Comparison of ENCODE assay signal across 31 cellular contexts in the genomic region with DNA sequence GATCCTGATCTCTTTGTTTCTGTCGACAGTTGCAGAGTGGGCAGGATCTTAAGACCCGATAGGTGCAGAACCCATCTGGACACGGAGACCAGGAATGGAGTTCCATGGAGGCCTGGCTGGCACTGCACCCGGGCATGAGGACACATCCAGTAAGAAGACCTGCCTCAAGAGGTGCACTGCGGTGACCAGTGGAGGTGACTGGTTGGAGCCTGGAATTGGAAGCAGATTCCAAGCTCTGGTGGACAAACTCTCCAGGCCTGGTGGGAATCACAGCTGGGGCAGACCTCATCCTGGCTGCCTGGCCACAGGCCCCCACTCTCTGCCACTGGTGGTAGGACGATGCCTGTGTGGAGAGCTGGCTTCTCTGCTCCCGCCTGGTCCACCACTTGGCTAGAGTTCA. TPM values are rescaled to one million over a fixed set of nuclear protein-coding genes. Genes with fewer than 3 reads are reported as not detected.
A peak's percentile ranks its signal among the peaks of the same experiment; 100 is the strongest.
DNase-seq lines count a peak whose midpoint lies in the region; ATAC-seq, FAIRE-seq and TF ChIP-seq lines count a peak whose summit lies in the region.
"Had no signal": no experiment of that assay in that cellular context is flagged by ENCODE, and none has a peak within 500 bp of the region (broad histone marks: within the 10 kb centered on the region; RNA-seq: fewer than 3 reads in every experiment).

No MANE protein-coding gene starts in this region.

- H3K4me3 ChIP-seq in K562 = no peak overlapping the region
- H3K4me3 ChIP-seq in parathyroid adenoma (ENCODE audit: low read depth, low read length) = no peak overlapping the region
- H3K4me3 ChIP-seq: adrenal gland, body of pancreas, esophagus muscularis mucosa, SJSA1, uterus had no signal

- no peak overlapping the region for H2AFZ ChIP-seq in K562 (ENCODE audit: low read depth, low read length)
- no peak overlapping the region for H2AFZ ChIP-seq in parathyroid adenoma

- peaks cover 20 to 23% of the 10 kb centered on the region in 2 donors for H3K4me1 Mint-ChIP-seq in natural killer cell treated with Interleukin-12 subunit alpha and Interleukin-12 subunit beta and Interleukin-15 and Interleukin-18, amount 100 ng/mL, for 72 hours (ENCODE audit: low read depth in 2 of 2)
- peaks cover 25 to 27% of the 10 kb centered on the region in 2 donors for H3K4me1 Mint-ChIP-seq in natural killer cell
- peaks cover 23% of the 10 kb centered on the region for H3K4me1 Mint-ChIP-seq in activated CD4-positive, alpha-beta memory T cell treated with anti-CD3 and anti-CD28 coated beads, Interleukin-2, amount 10 ng/mL, durations not matched to agents 7 days and 5 days

- no peaks in the 10 kb centered on the region for H4K20me1 ChIP-seq in K562 (replicated peaks; ENCODE audit: control insufficient read depth, insufficient read depth, low read length)

- H3K9me3 ChIP-seq in K562 (replicated peaks; ENCODE audit: control insufficient read depth, insufficient read depth, low read depth, low read length) (no peaks in the 10 kb centered on the region), parathyroid adenoma (ENCODE audit: control insufficient read depth, low read length) (no peaks in the 10 kb centered on the region)
- H3K9me3 ChIP-seq: adrenal gland, body of pancreas, esophagus muscularis mucosa, SJSA1, uterus had no signal

- DNase-seq in natural killer cell treated with Interleukin-12 subunit alpha and Interleukin-12 subunit beta and Interleukin-15 and Interleukin-18, amount 100 ng/mL, for 72 hours (ENCODE audit: low spot score) = peak; percentile 53
- DNase-seq in natural killer cell (no peak), K562 (ENCODE audit: extremely low read depth in 1 of 4, low spot score in 3 of 4) (no peak), anterior cingulate cortex (lab: John Stamatoyannopoulos, UW) (no peak)
- DNase-seq in activated CD4-positive, alpha-beta memory T cell treated with anti-CD3 and anti-CD28 coated beads, Interleukin-2, amount 10 ng/mL, durations not matched to agents 7 days and 5 days = no peak
- DNase-seq: activated CD4-positive, alpha-beta T cell treated with anti-CD3 and anti-CD28 coated beads, Interleukin-2, amount 10 ng/mL, durations not matched to agents 7 days and 5 days; activated CD8-positive, alpha-beta memory T cell treated with anti-CD3 and anti-CD28 coated beads, Interleukin-2, amount 10 ng/mL, durations not matched to agents 7 days and 5 days; activated naive CD4-positive, alpha-beta T cell treated with Interleukin-2 at 50 U/mL for 16 hours; activated T-cell treated with anti-CD3 and anti-CD28 coated beads, Interleukin-2, amount 50 U/mL, for 4 hours; body of pancreas; COR-L47; foreskin fibroblast; GDM1; islet precursor cell; NCI-H1092 treated with DMSO at 0.1 percent for 48 hours; NCI-H187; NCI-H446 treated with DMSO at 0.1 percent for 48 hours; NCI-H82; stimulated activated naive CD4-positive, alpha-beta T cell treated with Interleukin-2 at 50 U/mL for 16 hours; T1000; uterus; WERI-Rb-1 had no signal

- H3K36me3 ChIP-seq in K562 (ENCODE audit: control insufficient read depth, insufficient read depth, low read length) (peaks cover 13% of the 10 kb centered on the region; the same call in 1 of the 3 replicates), parathyroid adenoma (ENCODE audit: control insufficient read depth, insufficient read depth, low read length) (no peaks in the 10 kb centered on the region)
- H3K36me3 ChIP-seq: adrenal gland, SJSA1, uterus had no signal

- intact Hi-C loops in natural killer cell (cut with micrococcal nuclease) = no loop called here
- intact Hi-C loops in K562 (cut with micrococcal nuclease) = no loop called here

- H3K27ac Mint-ChIP-seq in natural killer cell treated with Interleukin-12 subunit alpha and Interleukin-12 subunit beta and Interleukin-15 and Interleukin-18, amount 100 ng/mL, for 72 hours = peak overlapping the region in 1 of 2 donors; percentile 56
- H3K27ac Mint-ChIP-seq in natural killer cell = no peak overlapping the region
- no peak overlapping the region for H3K27ac Mint-ChIP-seq in activated CD4-positive, alpha-beta memory T cell treated with anti-CD3 and anti-CD28 coated beads, Interleukin-2, amount 10 ng/mL, durations not matched to agents 7 days and 5 days

- H3K4me3 Mint-ChIP-seq in natural killer cell treated with Interleukin-12 subunit alpha and Interleukin-12 subunit beta and Interleukin-15 and Interleukin-18, amount 100 ng/mL, for 72 hours = no peak overlapping the region
- no peak overlapping the region for H3K4me3 Mint-ChIP-seq in natural killer cell
- H3K4me3 Mint-ChIP-seq in activated CD4-positive, alpha-beta memory T cell treated with anti-CD3 and anti-CD28 coated beads, Interleukin-2, amount 10 ng/mL, durations not matched to agents 7 days and 5 days = no peak overlapping the region
- H3K4me3 Mint-ChIP-seq: activated CD4-positive, alpha-beta T cell treated with anti-CD3 and anti-CD28 coated beads, Interleukin-2, amount 10 ng/mL, durations not matched to agents 7 days and 5 days; activated CD8-positive, alpha-beta memory T cell treated with anti-CD3 and anti-CD28 coated beads, Interleukin-2, amount 10 ng/mL, durations not matched to agents 7 days and 5 days; activated T-cell treated with anti-CD3 and anti-CD28 coated beads, Interleukin-2, amount 50 U/mL, for 4 hours; mesothelial cell of epicardium had no signal

- no TSS peak for BruUV-seq in K562 (replicated peaks; lab: Mats Ljungman, UMichigan)

- ATAC-seq in natural killer cell treated with Interleukin-12 subunit alpha and Interleukin-12 subunit beta and Interleukin-15 and Interleukin-18, amount 100 ng/mL, for 72 hours = no peak
- no peak for ATAC-seq in natural killer cell
- no peak for ATAC-seq in K562
- ATAC-seq in HG02852 (IDR thresholded peaks at IDR 0.05; ENCODE audit: unreplicated experiment) = no peak
- ATAC-seq: activated CD8-positive, alpha-beta memory T cell treated with anti-CD3 and anti-CD28 coated beads, Interleukin-2, amount 10 ng/mL, durations not matched to agents 7 days and 5 days; activated T-cell treated with anti-CD3 and anti-CD28 coated beads, Interleukin-2, amount 50 U/mL, for 4 hours; body of pancreas had no signal

- H3K4me1 ChIP-seq in K562 (replicated peaks in 1 of 2; ENCODE audit: control insufficient read depth in 2 of 2, insufficient read depth in 2 of 2, low read length in 2 of 2) (peaks cover 15 to 45% of the 10 kb centered on the region in 2 experiments), parathyroid adenoma (peaks cover 31% of the 10 kb centered on the region)

- POLR2A ChIA-PET in K562 (lab: Yijun Ruan, JAX) = interaction anchor here (0.6 to 1.0 kb wide), 4 partner anchors 14 to 1109 kb away, joined by 3 to 4 read pairs (median 3); no protein-coding TSS in a partner anchor
- POLR2A ChIA-PET in activated CD4-positive, alpha-beta memory T cell treated with anti-CD3 and anti-CD28 coated beads, Interleukin-2, amount 10 ng/mL, durations not matched to agents 7 days and 5 days (lab: Charles Lee) = no interaction called here

- in situ Hi-C loops in K562 (cut with MboI) = no loop called here

- no peaks in the 10 kb centered on the region for H3K27me3 ChIP-seq in K562 (ENCODE audit: control insufficient read depth in 2 of 2, insufficient read depth in 2 of 2, low read length in 2 of 2)
- H3K27me3 ChIP-seq in parathyroid adenoma (ENCODE audit: control insufficient read depth, insufficient read depth, low read length) = no peaks in the 10 kb centered on the region
- H3K27me3 ChIP-seq: adrenal gland, body of pancreas, esophagus muscularis mucosa, SJSA1, uterus had no signal

- H3K4me2 ChIP-seq in K562 (ENCODE audit: insufficient read depth, low read length) = no peak overlapping the region
- H3K4me2 ChIP-seq in parathyroid adenoma (ENCODE audit: low read length) = no peak overlapping the region

- TF ChIP-seq POLR2A in K562 (conservative IDR thresholded peaks at IDR 0.05) = no peak

- FAIRE-seq in K562 (lab: Jason Lieb, UNC) = no peak
- FAIRE-seq: endometrium had no signal

- H3K9ac ChIP-seq in K562 (ENCODE audit: insufficient read depth in 1 of 2, low read depth in 2 of 2, low read length in 2 of 2) (peak overlapping the region in 1 of 2 experiments; percentile 72; a peak in 2 of 4 replicates), parathyroid adenoma (no peak overlapping the region)

- WGBS in K562 (ENCODE audit: insufficient coverage, low coverage, missing lambda C conversion rate) = 68% methylated on average over 7 of the region's 7 CpGs

- TF ChIP-seq CTCF in natural killer cell (IDR thresholded peaks at IDR 0.05) (no peak), K562 (IDR thresholded peaks at IDR 0.05 in 2 of 3, conservative IDR thresholded peaks at IDR 0.05 in 1 of 3; ENCODE audit: insufficient read depth in 2 of 3, low read depth in 1 of 3, low read length in 3 of 3) (no peak), parathyroid adenoma (IDR thresholded peaks at IDR 0.05) (no peak)

- CTCF ChIA-PET in K562 (lab: Yijun Ruan, JAX; ENCODE audit: low intra/inter-chr PET ratio) = no interaction called here
- CTCF ChIA-PET in activated CD4-positive, alpha-beta memory T cell treated with anti-CD3 and anti-CD28 coated beads, Interleukin-2, amount 10 ng/mL, durations not matched to agents 7 days and 5 days (lab: Charles Lee) = interaction anchor here (1.5 kb wide), 2 partner anchors 41 to 54 kb away, joined by 3 to 5 read pairs; no protein-coding TSS in a partner anchor

- no peak for TF ChIP-seq RAD21 in K562 (CRISPR knock-in tag; conservative IDR thresholded peaks at IDR 0.05 in 1 of 2, IDR thresholded peaks at IDR 0.05 in 1 of 2)

- no peaks in the 10 kb centered on the region for H3K9me1 ChIP-seq in K562 (ENCODE audit: control insufficient read depth, insufficient read depth, low read length)

- H3K9me3 Mint-ChIP-seq in natural killer cell treated with Interleukin-12 subunit alpha and Interleukin-12 subunit beta and Interleukin-15 and Interleukin-18, amount 100 ng/mL, for 72 hours = no peaks in the 10 kb centered on the region
- H3K9me3 Mint-ChIP-seq in natural killer cell = no peaks in the 10 kb centered on the region
- no peaks in the 10 kb centered on the region for H3K9me3 Mint-ChIP-seq in activated CD4-positive, alpha-beta memory T cell treated with anti-CD3 and anti-CD28 coated beads, Interleukin-2, amount 10 ng/mL, durations not matched to agents 7 days and 5 days
- H3K9me3 Mint-ChIP-seq: activated CD4-positive, alpha-beta T cell treated with anti-CD3 and anti-CD28 coated beads, Interleukin-2, amount 10 ng/mL, durations not matched to agents 7 days and 5 days; activated T-cell treated with anti-CD3 and anti-CD28 coated beads, Interleukin-2, amount 50 U/mL, for 4 hours; mesothelial cell of epicardium had no signal

- H3K27me3 Mint-ChIP-seq in natural killer cell treated with Interleukin-12 subunit alpha and Interleukin-12 subunit beta and Interleukin-15 and Interleukin-18, amount 100 ng/mL, for 72 hours = no peaks in the 10 kb centered on the region
- H3K27me3 Mint-ChIP-seq in natural killer cell (ENCODE audit: low read depth in 2 of 2) = no peaks in the 10 kb centered on the region
- no peaks in the 10 kb centered on the region for H3K27me3 Mint-ChIP-seq in activated CD4-positive, alpha-beta memory T cell treated with anti-CD3 and anti-CD28 coated beads, Interleukin-2, amount 10 ng/mL, durations not matched to agents 7 days and 5 days
- H3K27me3 Mint-ChIP-seq: activated CD4-positive, alpha-beta T cell treated with anti-CD3 and anti-CD28 coated beads, Interleukin-2, amount 10 ng/mL, durations not matched to agents 7 days and 5 days; activated CD8-positive, alpha-beta memory T cell treated with anti-CD3 and anti-CD28 coated beads, Interleukin-2, amount 10 ng/mL, durations not matched to agents 7 days and 5 days had no signal

- H3K36me3 Mint-ChIP-seq in natural killer cell treated with Interleukin-12 subunit alpha and Interleukin-12 subunit beta and Interleukin-15 and Interleukin-18, amount 100 ng/mL, for 72 hours = peaks cover 5% of the 10 kb centered on the region
- no peaks in the 10 kb centered on the region for H3K36me3 Mint-ChIP-seq in natural killer cell
- peaks cover 27% of the 10 kb centered on the region for H3K36me3 Mint-ChIP-seq in activated CD4-positive, alpha-beta memory T cell treated with anti-CD3 and anti-CD28 coated beads, Interleukin-2, amount 10 ng/mL, durations not matched to agents 7 days and 5 days (ENCODE audit: low read depth)

- no peak for TF ChIP-seq EP300 in K562 (IDR thresholded peaks at IDR 0.05; ENCODE audit: low read length)

- H3K27ac ChIP-seq in K562 (ENCODE audit: extremely low read depth, low read depth, low read length) = no peak overlapping the region
- H3K27ac ChIP-seq in parathyroid adenoma = peak overlapping the region; percentile 60
- H3K27ac ChIP-seq: adrenal gland, body of pancreas, SJSA1, uterus, WERI-Rb-1 had no signal

- peaks cover 11% of the 10 kb centered on the region; the same call in 2 of the 3 replicates for H3K79me2 ChIP-seq in K562 (ENCODE audit: control insufficient read depth, insufficient read depth, low read length)
- H3K79me2 ChIP-seq in parathyroid adenoma = no peaks in the 10 kb centered on the region

RNA-seq across cellular contexts. Expression of gene ZNF775, which starts 31.0 kb away (rescaled TPM):
- 1 to 10 TPM; 4.0 to 5.1 TPM for total RNA-seq in natural killer cell treated with Interleukin-12 subunit alpha and Interleukin-12 subunit beta and Interleukin-15 and Interleukin-18, amount 100 ng/mL, for 72 hours
- total RNA-seq in natural killer cell = 1 to 10 TPM; 1.3 to 2.7 (median 1.6) TPM
- total RNA-seq in K562 (2011; cell fraction: chromatin; rRNA removed; ENCODE audit: low replicate concordance) = 3.1 and 10.5 TPM in 2 replicates
- 12.0 and 14.7 TPM in 2 replicates for total RNA-seq in K562 (2011; cell fraction: nucleolus; rRNA removed)
- 5.9 TPM in 2 replicates for total RNA-seq in K562 (2011; cell fraction: nucleoplasm; rRNA removed)
- 18.6 and 21.8 TPM in 2 replicates for total RNA-seq in K562 (2014; rRNA removed)
- total RNA-seq in K562 (2014; rRNA removed; fragmentation: Illumina TruSeq; extraction: Trizol) = 1.1 and 1.8 TPM in 2 replicates
- 5.5 and 5.7 TPM in 2 replicates for total RNA-seq in K562 (2015; rRNA removed; fragmentation: Illumina TruSeq; extraction: Trizol)
- total RNA-seq in K562 (2021) = 18.7 and 19.2 TPM in 2 replicates
- polyA plus RNA-seq in K562 (2011; rRNA removed) = 4.9 and 8.3 TPM in 2 replicates
- 7.9 and 29.5 TPM in 2 replicates for polyA plus RNA-seq in K562 (2011; cell fraction: cytosol; rRNA removed)
- polyA plus RNA-seq in K562 (2011; cell fraction: nucleus; rRNA removed) = 9.1 and 15.1 TPM in 2 replicates
- polyA plus RNA-seq in K562 (2012) = 11.8 and 13.9 TPM in 2 replicates
- 1.5 and 3.5 TPM in 2 replicates for polyA plus RNA-seq in K562 (2014; fragmentation: Illumina TruSeq; extraction: Trizol)
- under 1 TPM; 0.04 to 0.20 TPM for polyA plus RNA-seq in K562 (2014; fragmentation: Nextera tagmentation; extraction: Ambion mirVana)
- 13.1 and 13.2 TPM in 2 replicates for polyA plus RNA-seq in K562 (2014; rRNA removed)
- polyA minus RNA-seq in K562 (2011; rRNA and poly(A)+ RNA removed) = 1.3 and 1.6 TPM in 2 replicates
- 7.2 and 17.1 TPM in 2 replicates for polyA minus RNA-seq in K562 (2011; cell fraction: cytosol; rRNA and poly(A)+ RNA removed)
- polyA minus RNA-seq in K562 (2011; cell fraction: nucleus; rRNA and poly(A)+ RNA removed) = 4.3 and 5.3 TPM in 2 replicates
- 1 to 10 TPM; 6.4 to 7.1 TPM for total RNA-seq in activated CD4-positive, alpha-beta memory T cell treated with anti-CD3 and anti-CD28 coated beads, Interleukin-2, amount 10 ng/mL, durations not matched to agents 7 days and 5 days

RNA-seq across cellular contexts. Expression of gene GIMAP8, which starts 40.3 kb away (rescaled TPM):
- total RNA-seq in natural killer cell treated with Interleukin-12 subunit alpha and Interleukin-12 subunit beta and Interleukin-15 and Interleukin-18, amount 100 ng/mL, for 72 hours = 10 to 100 TPM; 10.2 to 13.7 TPM
- total RNA-seq in natural killer cell (10 to 100 TPM in 1 of 3 donors, 1 to 10 TPM in 2; 6.7 to 17.7 (median 8.4) TPM), K562 (2014; rRNA removed) (not detected in 2 replicates), K562 (2014; rRNA removed; fragmentation: Illumina TruSeq; extraction: Trizol) (not detected in 2 replicates), K562 (2015; rRNA removed; fragmentation: Illumina TruSeq; extraction: Trizol) (not detected in 2 replicates), K562 (2021) (0.16 TPM in 1 of 2 replicates, not detected in the other)
- not detected in 2 replicates for total RNA-seq in K562 (2011; cell fraction: chromatin; rRNA removed; ENCODE audit: low replicate concordance)
- total RNA-seq in K562 (2011; cell fraction: nucleolus; rRNA removed) = not detected in 2 replicates
- total RNA-seq in K562 (2011; cell fraction: nucleoplasm; rRNA removed) = not detected in 2 replicates
- polyA plus RNA-seq in K562 (2011; rRNA removed) (not detected in 2 replicates), K562 (2014; fragmentation: Illumina TruSeq; extraction: Trizol) (not detected in 2 replicates), K562 (2014; fragmentation: Nextera tagmentation; extraction: Ambion mirVana) (not detected), K562 (2014; rRNA removed) (not detected in 2 replicates)
- not detected in 2 replicates for polyA plus RNA-seq in K562 (2011; cell fraction: cytosol; rRNA removed)
- polyA plus RNA-seq in K562 (2011; cell fraction: nucleus; rRNA removed) = not detected in 2 replicates
- polyA plus RNA-seq in K562 (2012) = 0.01 TPM in 2 replicates
- polyA minus RNA-seq in K562 (2011; rRNA and poly(A)+ RNA removed) = not detected in 2 replicates
- not detected in 2 replicates for polyA minus RNA-seq in K562 (2011; cell fraction: cytosol; rRNA and poly(A)+ RNA removed)
- polyA minus RNA-seq in K562 (2011; cell fraction: nucleus; rRNA and poly(A)+ RNA removed) = not detected in 2 replicates
- total RNA-seq in activated CD4-positive, alpha-beta memory T cell treated with anti-CD3 and anti-CD28 coated beads, Interleukin-2, amount 10 ng/mL, durations not matched to agents 7 days and 5 days = 10 to 100 TPM; 25.1 to 26.4 TPM
- total RNA-seq: MCF 10A, mesothelial cell of epicardium, SJSA1 had no signal
- polyA plus RNA-seq: BJ had no signal

RNA-seq across cellular contexts. Expression of gene REPIN1, which starts 41.5 kb away (rescaled TPM):
- total RNA-seq in natural killer cell treated with Interleukin-12 subunit alpha and Interleukin-12 subunit beta and Interleukin-15 and Interleukin-18, amount 100 ng/mL, for 72 hours = 10 to 100 TPM; 53.9 to 84.2 TPM
- total RNA-seq in natural killer cell (10 to 100 TPM; 58.9 to 79.4 (median 76.5) TPM), K562 (2014; rRNA removed) (212 and 268 TPM in 2 replicates), K562 (2014; rRNA removed; fragmentation: Illumina TruSeq; extraction: Trizol) (46.9 and 56.8 TPM in 2 replicates), K562 (2015; rRNA removed; fragmentation: Illumina TruSeq; extraction: Trizol) (94.0 and 99.6 TPM in 2 replicates), K562 (2021) (277 and 283 TPM in 2 replicates)
- 109 and 296 TPM in 2 replicates for total RNA-seq in K562 (2011; cell fraction: chromatin; rRNA removed; ENCODE audit: low replicate concordance)
- total RNA-seq in K562 (2011; cell fraction: nucleolus; rRNA removed) = 251 and 260 TPM in 2 replicates
- total RNA-seq in K562 (2011; cell fraction: nucleoplasm; rRNA removed) = 183 and 184 TPM in 2 replicates
- polyA plus RNA-seq in K562 (2011; rRNA removed) (130 and 189 TPM in 2 replicates), K562 (2014; fragmentation: Illumina TruSeq; extraction: Trizol) (94.3 and 120 TPM in 2 replicates), K562 (2014; fragmentation: Nextera tagmentation; extraction: Ambion mirVana) (10 to 100 TPM in 1 of 2 experiments, 1 to 10 TPM in 1; 8.1 to 11.0 TPM), K562 (2014; rRNA removed) (209 and 237 TPM in 2 replicates)
- 210 and 322 TPM in 2 replicates for polyA plus RNA-seq in K562 (2011; cell fraction: cytosol; rRNA removed)
- 461 and 543 TPM in 2 replicates for polyA plus RNA-seq in K562 (2011; cell fraction: nucleus; rRNA removed)
- polyA plus RNA-seq in K562 (2012) = 186 and 202 TPM in 2 replicates
- 65.6 and 71.9 TPM in 2 replicates for polyA minus RNA-seq in K562 (2011; rRNA and poly(A)+ RNA removed)
- polyA minus RNA-seq in K562 (2011; cell fraction: cytosol; rRNA and poly(A)+ RNA removed) = 96.6 and 122 TPM in 2 replicates
- polyA minus RNA-seq in K562 (2011; cell fraction: nucleus; rRNA and poly(A)+ RNA removed) = 81.0 and 130 TPM in 2 replicates
- total RNA-seq in activated CD4-positive, alpha-beta memory T cell treated with anti-CD3 and anti-CD28 coated beads, Interleukin-2, amount 10 ng/mL, durations not matched to agents 7 days and 5 days = 10 to 100 TPM; 42.9 to 45.9 TPM

Comparison
In these comparisons a context has a peak if more than half of its experiments do, and no peak if none do; other contexts are left out.
1. RNA of gene GIMAP8, which starts 40.3 kb away (total RNA-seq): 25.1 to 26.4 TPM in activated CD4-positive, alpha-beta memory T cell treated with anti-CD3 and anti-CD28 coated beads, Interleukin-2, amount 10 ng/mL, durations not matched to agents 7 days and 5 days, 10.2 to 13.7 TPM in natural killer cell treated with Interleukin-12 subunit alpha and Interleukin-12 subunit beta and Interleukin-15 and Interleukin-18, amount 100 ng/mL, for 72 hours and 6.7 to 17.7 TPM in natural killer cell; 0.16 TPM in K562; every median in the first group is over 4 times any median in the second.